In the genomic region with DNA sequence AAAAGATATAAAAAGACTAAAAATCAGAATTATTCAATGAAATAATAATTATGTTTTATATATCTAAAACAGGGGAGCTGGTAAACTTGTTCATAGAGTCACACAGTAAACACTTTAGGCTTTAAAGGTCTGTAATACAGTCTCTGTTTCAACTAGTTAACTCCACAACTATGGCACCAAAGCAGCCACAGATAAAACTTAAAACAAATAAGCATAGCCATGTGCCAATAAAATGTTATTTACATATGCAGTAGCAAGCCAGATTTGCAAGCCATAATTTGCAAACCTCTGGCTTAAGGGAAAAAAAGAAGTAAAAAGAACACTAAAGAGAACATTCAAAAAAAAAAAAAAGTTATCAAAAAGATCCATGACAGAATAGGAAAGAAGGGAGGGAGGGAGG, we compare ENCODE assay signal across 24 cellular contexts.
"Had no signal": no experiment of that assay in that cellular context is flagged by ENCODE, and none has a peak within 500 bp of the region (broad histone marks: within the 10 kb centered on the region; RNA-seq: fewer than 3 reads in every experiment).

No MANE protein-coding gene starts in this region.

- ATAC-seq: activated CD4-positive, CD25-positive, alpha-beta regulatory T cell treated with anti-CD3 and anti-CD28 coated beads, Interleukin-2, amount 50 U/mL, for 24 hours; activated CD8-positive, alpha-beta T cell treated with anti-CD3 and anti-CD28 coated beads for 36 hours; PC-3 had no signal

- H3K9ac ChIP-seq: KMS-11 had no signal

- H3K36me3 ChIP-seq: MG63 had no signal

- H3K27me3 Mint-ChIP-seq: activated CD8-positive, alpha-beta T cell treated with anti-CD3 and anti-CD28 coated beads for 36 hours; activated naive CD8-positive, alpha-beta T cell; brain had no signal

- H3K4me3 Mint-ChIP-seq: activated CD8-positive, alpha-beta T cell treated with anti-CD3 and anti-CD28 coated beads for 36 hours; activated naive CD8-positive, alpha-beta T cell; brain; T-helper 1 cell treated with Interleukin-12 subunit alpha and Interleukin-12 subunit beta and Interleukin-4 antibody, amounts not matched to agents 30 μg/mL and 1 μg/mL, for 36 hours had no signal

- H3K4me3 ChIP-seq: MG63 had no signal

- H3K9me3 Mint-ChIP-seq: activated CD8-positive, alpha-beta T cell treated with anti-CD3 and anti-CD28 coated beads for 36 hours; T-helper 1 cell treated with Interleukin-12 subunit alpha and Interleukin-12 subunit beta and Interleukin-4 antibody, amounts not matched to agents 30 μg/mL and 1 μg/mL, for 36 hours had no signal

- DNase-seq: activated CD4-positive, alpha-beta T cell treated with anti-CD3 and anti-CD28 coated beads for 4 hours; activated CD8-positive, alpha-beta memory T cell treated with anti-CD3 and anti-CD28 coated beads, Interleukin-2, amount 50 U/mL, for 4 hours; activated CD8-positive, alpha-beta T cell treated with anti-CD3 and anti-CD28 coated beads for 36 hours; activated naive CD4-positive, alpha-beta T cell; activated T-cell treated with anti-CD3 and anti-CD28 coated beads, Interleukin-2, amount 50 U/mL, for 1 hour; amygdala; MG63; MV-4-11; NCI-H1092 treated with DMSO at 0.1 percent for 48 hours; NCI-H1417 treated with DMSO at 0.1 percent for 48 hours; NCI-H1694; NCI-H2029; NCI-H2107; NCI-H2171 treated with DMSO at 0.1 percent for 48 hours; NCI-H226; NCI-H69; PC-3; SHP77 treated with DMSO at 0.1 percent for 48 hours; T-helper 9 cell had no signal

- H3K4me2 ChIP-seq: KMS-11 had no signal

- H3K27ac ChIP-seq: KMS-11 had no signal

- H3K27me3 ChIP-seq: MG63 had no signal

- H3K9me3 ChIP-seq: MG63 had no signal

- H3K27ac Mint-ChIP-seq: activated CD8-positive, alpha-beta T cell treated with anti-CD3 and anti-CD28 coated beads for 36 hours; activated naive CD8-positive, alpha-beta T cell; brain; T-helper 1 cell treated with Interleukin-12 subunit alpha and Interleukin-12 subunit beta and Interleukin-4 antibody, amounts not matched to agents 30 μg/mL and 1 μg/mL, for 36 hours had no signal
